9 cellular contexts compared by ENCODE assay signal in genomic region chr7:150992833-150993302, GRCh38. TPM values are rescaled to one million over a fixed set of nuclear protein-coding genes. Genes with fewer than 3 reads are reported as not detected.
DNase-seq lines count a peak whose midpoint lies in the region; ATAC-seq, FAIRE-seq and TF ChIP-seq lines count a peak whose summit lies in the region.
"Had no signal": no experiment of that assay in that cellular context is flagged by ENCODE, and none has a peak within 500 bp of the region (broad histone marks: within the 10 kb centered on the region; RNA-seq: fewer than 3 reads in every experiment).

No MANE protein-coding gene starts in this region.

- H3K27ac Mint-ChIP-seq in WTC11: no peak overlapping the region

- CTCF ChIA-PET in WTC11 (lab: Charles Lee): interaction anchor here (0.5 to 4.2 kb wide), 14 partner anchors 9 to 131 kb away, joined by 3 to 33 read pairs (median 6); no protein-coding TSS in a partner anchor

- TF ChIP-seq CTCF in WTC11 (IDR thresholded peaks at IDR 0.05) (no peak), lower lobe of right lung (IDR thresholded peaks at IDR 0.05) (no peak)

- ATAC-seq in HG02870 (IDR thresholded peaks at IDR 0.05; ENCODE audit: unreplicated experiment) (peak; percentile 50), WTC11 (peak; percentile 84), lower lobe of right lung (peak; percentile 37 to 63), HG03045 (IDR thresholded peaks at IDR 0.05; ENCODE audit: unreplicated experiment) (no peak)

- H3K4me1 ChIP-seq in lower lobe of right lung: peaks cover 52% of the 10 kb centered on the region

- no peak overlapping the region for H3K4me3 Mint-ChIP-seq in WTC11
- H3K4me3 Mint-ChIP-seq: naive thymus-derived CD8-positive, alpha-beta T cell had no signal

- DNase-seq in EH (ENCODE audit: low read depth): peak; percentile 47
- peak; percentile 78 for DNase-seq in WTC11 (ENCODE audit: low spot score)
- no peak for DNase-seq in lower lobe of right lung
- DNase-seq in H54 (ENCODE audit: insufficient read length, low spot score): no peak
- no peak for DNase-seq in stimulated activated naive CD4-positive, alpha-beta T cell treated with Interleukin-2 at 50 U/mL for 16 hours (lab: John Stamatoyannopoulos, UW)
- no peak for DNase-seq in NCI-H187 treated with DMSO at 0.1 percent for 48 hours (lab: John Stamatoyannopoulos, UW)
- DNase-seq: naive thymus-derived CD8-positive, alpha-beta T cell had no signal

- peaks cover 22% of the 10 kb centered on the region for H3K27me3 Mint-ChIP-seq in WTC11 (ENCODE audit: low read depth)

- intact Hi-C loops in lower lobe of right lung (cut with DNase I): no loop called here

- peaks cover 37% of the 10 kb centered on the region for H3K4me1 Mint-ChIP-seq in WTC11

- H3K27me3 ChIP-seq in lower lobe of right lung (ENCODE audit: low read depth): no peaks in the 10 kb centered on the region

- peak overlapping the region; percentile 52 for H3K4me3 ChIP-seq in lower lobe of right lung

- FAIRE-seq in H54 (lab: Jason Lieb, UNC): no peak

- H3K9me3 Mint-ChIP-seq in WTC11: peaks cover 15% of the 10 kb centered on the region

- POLR2A ChIA-PET in WTC11 (lab: Charles Lee): interaction anchor here (0.9 to 1.1 kb wide), 3 partner anchors 15 to 24 kb away, joined by 3 to 4 read pairs (median 3); no protein-coding TSS in a partner anchor

- H3K9me3 ChIP-seq in lower lobe of right lung: no peaks in the 10 kb centered on the region

- H3K27ac ChIP-seq in lower lobe of right lung: peak overlapping the region; percentile 53

- peaks cover 3% of the 10 kb centered on the region for H3K36me3 ChIP-seq in lower lobe of right lung

- no peak for TF ChIP-seq POLR2A in H54 (IDR thresholded peaks at IDR 0.05; ENCODE audit: low read depth, low read length)

- H3K36me3 Mint-ChIP-seq in WTC11: peaks cover 12% of the 10 kb centered on the region

TF ChIP-seq in WTC11, 78 proteins besides CTCF, POLR2A, EP300 and RAD21:
- TF ChIP-seq SP1 (CRISPR knock-in tag; conservative IDR thresholded peaks at IDR 0.05): 0 out of 2 replicates have a peak, but pooled peaks have one; percentile 31
- TF ChIP-seq ERG (CRISPR knock-in tag; IDR thresholded peaks at IDR 0.05): no peak
- no peak for TF ChIP-seq RELA (CRISPR knock-in tag; IDR thresholded peaks at IDR 0.05; ENCODE audit: borderline replicate concordance)

RNA-seq across cellular contexts. Expression of gene NOS3, which starts 2.1 kb away (rescaled TPM):
- total RNA-seq in WTC11 (2021): 5.7 to 7.0 TPM (median 6.6 TPM) in 3 replicates
- total RNA-seq in lower lobe of right lung: 15.1 TPM

RNA-seq across cellular contexts. Expression of gene KCNH2, which starts 14.7 kb away (rescaled TPM):
- 13.9 to 16.2 TPM (median 14.6 TPM) in 3 replicates for total RNA-seq in WTC11 (2021)
- 2.4 TPM for total RNA-seq in lower lobe of right lung

RNA-seq across cellular contexts. Expression of gene ATG9B, which starts 31.4 kb away (rescaled TPM):
- total RNA-seq in WTC11 (2021) (2.4 to 3.8 TPM (median 2.4 TPM) in 3 replicates), lower lobe of right lung (0.38 TPM)

RNA-seq across cellular contexts. Expression of gene ABCB8, which starts 35.4 kb away (rescaled TPM):
- total RNA-seq in WTC11 (2021): 27.9 to 35.9 TPM (median 28.4 TPM) in 3 replicates
- 42.4 TPM for total RNA-seq in lower lobe of right lung

RNA-seq across cellular contexts. Expression of gene ASIC3, which starts 55.5 kb away (rescaled TPM):
- total RNA-seq in WTC11 (2021) (3.4 to 5.5 TPM (median 5.2 TPM) in 3 replicates), lower lobe of right lung (3.7 TPM)

Comparison
In these comparisons a context has a peak if more than half of its experiments do, and no peak if none do; other contexts are left out.
1. DNase-seq: peak in EH (single experiment) and WTC11 (single experiment); none in lower lobe of right lung (single experiment), H54 (single experiment), stimulated activated naive CD4-positive, alpha-beta T cell treated with Interleukin-2 at 50 U/mL for 16 hours (single experiment) and NCI-H187 treated with DMSO at 0.1 percent for 48 hours (single experiment).